1 cellular context compared by ENCODE assay signal in genomic region chr1:43253173-43253572, GRCh38.
TF ChIP-seq lines count a peak whose summit lies in the region.

No MANE protein-coding gene starts in this region.

TF ChIP-seq in GM23338, 12 proteins besides CTCF, POLR2A, EP300 and RAD21 (continued from another document):
- TF ChIP-seq REST (IDR thresholded peaks at IDR 0.05; ENCODE audit: unreplicated experiment), result no peak
- no peak for TF ChIP-seq POLR2AphosphoS5 (IDR thresholded peaks at IDR 0.05; ENCODE audit: low read depth)
- no peak for TF ChIP-seq ETS1 (IDR thresholded peaks at IDR 0.05)
